In the genomic region with DNA sequence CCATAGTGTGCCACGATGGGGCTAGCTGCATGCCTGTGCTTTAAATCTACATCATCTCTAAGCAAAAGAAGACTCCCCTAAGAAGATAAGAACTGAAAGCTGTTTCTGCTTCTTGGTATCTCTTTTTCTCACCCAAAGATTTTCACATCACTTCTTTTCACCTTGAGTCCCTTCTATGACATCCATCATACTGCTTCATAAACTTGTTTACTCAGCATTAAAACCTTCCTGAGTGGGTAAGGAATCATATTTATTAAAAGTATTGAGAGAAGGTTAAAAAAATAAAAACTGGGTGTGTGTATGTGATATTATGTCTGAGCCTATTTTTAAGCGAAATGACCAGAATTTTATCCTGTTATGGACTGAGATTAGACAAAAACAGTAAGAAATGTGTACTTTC, we compare ENCODE assay signal across 20 cellular contexts.
"Had no signal": no experiment of that assay in that cellular context is flagged by ENCODE, and none has a peak within 500 bp of the region (broad histone marks: within the 10 kb centered on the region; RNA-seq: fewer than 3 reads in every experiment).

No MANE protein-coding gene starts in this region.

- H3K4me3 ChIP-seq: SJSA1, SK-N-MC had no signal

- FAIRE-seq: RCC 7860 had no signal

- H3K9me3 ChIP-seq: SJSA1 had no signal

- H3K27ac ChIP-seq: SJSA1, SK-N-MC had no signal

- H3K4me1 ChIP-seq: SJSA1 had no signal

- DNase-seq: KBM-7, MV-4-11, NCI-H1048, NCI-H1105, NCI-H1417, NCI-H1436 treated with DMSO at 0.1 percent for 48 hours, NCI-H1694, NCI-H187 treated with DMSO at 0.1 percent for 48 hours, NCI-H2029 treated with DMSO at 0.1 percent for 48 hours, NCI-H2171 treated with DMSO at 0.1 percent for 48 hours, NCI-H345, NCI-H524, NCI-H526 treated with DMSO at 0.1 percent for 48 hours, NCI-H748 treated with DMSO at 0.1 percent for 48 hours, Right ventricle myocardium superior, RPMI8226, SIG-M5 had no signal

- H3K27me3 ChIP-seq: SJSA1 had no signal

- H3K36me3 ChIP-seq: SJSA1 had no signal
